21 cellular contexts compared by ENCODE assay signal in the genomic region with DNA sequence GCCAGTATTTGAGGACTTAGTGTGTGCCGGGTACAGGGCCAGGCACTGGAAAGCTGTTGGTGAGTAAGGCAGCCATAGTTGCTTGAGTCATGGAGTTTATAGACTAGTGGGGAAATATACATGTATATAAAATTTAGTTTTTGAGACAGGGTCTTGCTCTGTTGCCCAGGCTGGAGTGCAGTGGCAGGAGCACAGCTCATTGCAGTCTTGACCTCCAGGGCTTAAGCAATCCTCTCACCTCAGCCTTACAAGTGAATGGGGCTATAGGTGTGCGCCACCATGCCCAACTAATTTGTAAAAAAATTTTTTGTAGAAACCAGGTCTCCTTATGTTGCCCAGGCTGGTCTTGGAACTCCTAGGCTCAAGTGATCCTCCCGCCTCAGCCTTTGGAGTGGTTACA. TPM values are rescaled to one million over a fixed set of nuclear protein-coding genes. Genes with fewer than 3 reads are reported as not detected.
DNase-seq lines count a peak whose midpoint lies in the region; ATAC-seq and TF ChIP-seq lines count a peak whose summit lies in the region.
"Had no signal": no experiment of that assay in that cellular context is flagged by ENCODE, and none has a peak within 500 bp of the region (broad histone marks: within the 10 kb centered on the region; RNA-seq: fewer than 3 reads in every experiment).

No MANE protein-coding gene starts in this region.

- no peaks in the 10 kb centered on the region for H3K9me3 ChIP-seq in Loucy (ENCODE audit: insufficient read depth, low read depth, low read length)
- no peaks in the 10 kb centered on the region for H3K9me3 ChIP-seq in hepatocyte (ENCODE audit: low read depth)
- no peaks in the 10 kb centered on the region for H3K9me3 ChIP-seq in upper lobe of left lung
- H3K9me3 ChIP-seq: MG63 had no signal

- H3K79me2 ChIP-seq in Loucy (ENCODE audit: insufficient read depth, low read length) (peaks cover 66% of the 10 kb centered on the region), hepatocyte (peaks cover 36% of the 10 kb centered on the region)

- TF ChIP-seq EP300 in upper lobe of left lung (IDR thresholded peaks at IDR 0.05), result no peak

- H3K4me1 ChIP-seq in Loucy (ENCODE audit: insufficient read depth, low read length, poor library complexity, severe bottlenecking) (peaks cover 64% of the 10 kb centered on the region), hepatocyte (ENCODE audit: insufficient read depth) (peaks cover 5% of the 10 kb centered on the region), upper lobe of left lung (peaks cover 8 to 48% (median 20%) of the 10 kb centered on the region in 4 donors)

- H3K4me3 ChIP-seq in Loucy (ENCODE audit: low read length, poor library complexity, severe bottlenecking), result peak overlapping the region; percentile 97
- H3K4me3 ChIP-seq in hepatocyte, result no peak overlapping the region
- H3K4me3 ChIP-seq in upper lobe of left lung, result no peak overlapping the region
- H3K4me3 ChIP-seq: MG63 had no signal

- H3K27ac ChIP-seq in hepatocyte (no peak overlapping the region), upper lobe of left lung (peak overlapping the region in 3 of 4 donors; percentile 13 to 91 (median 14))
- H3K27ac ChIP-seq: C4-2B had no signal

- peaks cover 43% of the 10 kb centered on the region for H3K4me1 Mint-ChIP-seq in activated naive CD8-positive, alpha-beta T cell (ENCODE audit: low read depth)
- peaks cover 33% of the 10 kb centered on the region for H3K4me1 Mint-ChIP-seq in activated naive CD8-positive, alpha-beta T cell treated with anti-CD3 and anti-CD28 coated beads for 36 hours
- H3K4me1 Mint-ChIP-seq in natural killer cell treated with Interleukin-12 subunit alpha and Interleukin-12 subunit beta and Interleukin-15 and Interleukin-18, amount 100 ng/mL, for 72 hours (ENCODE audit: low read depth in 2 of 2), result peaks cover 39 to 42% of the 10 kb centered on the region in 2 donors

- peaks cover 9% of the 10 kb centered on the region for H3F3A ChIP-seq in Loucy (ENCODE audit: low read depth)

- 100% methylated on average over 3 of the region's 3 CpGs for WGBS in hepatocyte (ENCODE audit: low lambda C conversion rate, missing lambda C conversion rate)
- WGBS in upper lobe of left lung, 2 donors, result 91 to 93% methylated on average over 3 of the region's 3 CpGs

- H3K27me3 ChIP-seq in Loucy (ENCODE audit: insufficient read depth, low read length, poor library complexity, severe bottlenecking), result no peaks in the 10 kb centered on the region
- no peaks in the 10 kb centered on the region for H3K27me3 ChIP-seq in hepatocyte
- H3K27me3 ChIP-seq in upper lobe of left lung, result no peaks in the 10 kb centered on the region
- H3K27me3 ChIP-seq: MG63 had no signal

- H3K9me2 ChIP-seq in Loucy (replicated peaks; ENCODE audit: low read depth, low read length) (no peaks in the 10 kb centered on the region), hepatocyte (replicated peaks; ENCODE audit: insufficient read depth) (no peaks in the 10 kb centered on the region)

- H3K36me3 Mint-ChIP-seq in activated naive CD8-positive, alpha-beta T cell, result no peaks in the 10 kb centered on the region
- H3K36me3 Mint-ChIP-seq in activated naive CD8-positive, alpha-beta T cell treated with anti-CD3 and anti-CD28 coated beads for 36 hours, result peaks cover 24% of the 10 kb centered on the region
- H3K36me3 Mint-ChIP-seq in natural killer cell treated with Interleukin-12 subunit alpha and Interleukin-12 subunit beta and Interleukin-15 and Interleukin-18, amount 100 ng/mL, for 72 hours, result peaks cover 7% of the 10 kb centered on the region

- no peaks in the 10 kb centered on the region for H3K9me3 Mint-ChIP-seq in activated naive CD8-positive, alpha-beta T cell (ENCODE audit: low read depth)
- peaks cover 6% of the 10 kb centered on the region for H3K9me3 Mint-ChIP-seq in activated naive CD8-positive, alpha-beta T cell treated with anti-CD3 and anti-CD28 coated beads for 36 hours
- no peaks in the 10 kb centered on the region for H3K9me3 Mint-ChIP-seq in natural killer cell treated with Interleukin-12 subunit alpha and Interleukin-12 subunit beta and Interleukin-15 and Interleukin-18, amount 100 ng/mL, for 72 hours
- H3K9me3 Mint-ChIP-seq: IgD-negative memory B cell had no signal

- H4K20me1 ChIP-seq in Loucy (ENCODE audit: insufficient read depth, low read length, poor library complexity, severe bottlenecking), result peaks cover 39% of the 10 kb centered on the region
- no peaks in the 10 kb centered on the region for H4K20me1 ChIP-seq in hepatocyte (ENCODE audit: insufficient read depth, poor library complexity, severe bottlenecking)

- H3K4me3 Mint-ChIP-seq in activated naive CD8-positive, alpha-beta T cell, result peak overlapping the region; percentile 54
- H3K4me3 Mint-ChIP-seq in activated naive CD8-positive, alpha-beta T cell treated with anti-CD3 and anti-CD28 coated beads for 36 hours, result no peak overlapping the region
- H3K4me3 Mint-ChIP-seq in natural killer cell treated with Interleukin-12 subunit alpha and Interleukin-12 subunit beta and Interleukin-15 and Interleukin-18, amount 100 ng/mL, for 72 hours, result no peak overlapping the region

- ATAC-seq in upper lobe of left lung (ENCODE audit: low FRiP score in 2 of 2), result no peak
- no peak for ATAC-seq in natural killer cell treated with Interleukin-12 subunit alpha and Interleukin-12 subunit beta and Interleukin-15 and Interleukin-18, amount 100 ng/mL, for 72 hours
- ATAC-seq: Right ventricle myocardium inferior had no signal

- TF ChIP-seq CTCF in Loucy (conservative IDR thresholded peaks at IDR 0.05; ENCODE audit: low read length) (no peak), hepatocyte (IDR thresholded peaks at IDR 0.05; ENCODE audit: poor library complexity) (no peak), upper lobe of left lung (IDR thresholded peaks at IDR 0.05) (no peak)

- H3K36me3 ChIP-seq in Loucy (ENCODE audit: insufficient read depth, low read length) (peaks cover 20% of the 10 kb centered on the region; the same call in 1 of the 2 replicates), hepatocyte (replicated peaks; ENCODE audit: insufficient read depth, low read depth) (no peaks in the 10 kb centered on the region), upper lobe of left lung (peaks cover 6 to 25% (median 13%) of the 10 kb centered on the region in 4 donors)
- H3K36me3 ChIP-seq: MG63 had no signal

- no peak overlapping the region for H3K27ac Mint-ChIP-seq in activated naive CD8-positive, alpha-beta T cell
- no peak overlapping the region for H3K27ac Mint-ChIP-seq in activated naive CD8-positive, alpha-beta T cell treated with anti-CD3 and anti-CD28 coated beads for 36 hours
- H3K27ac Mint-ChIP-seq in natural killer cell treated with Interleukin-12 subunit alpha and Interleukin-12 subunit beta and Interleukin-15 and Interleukin-18, amount 100 ng/mL, for 72 hours, result peak overlapping the region in 1 of 2 donors; percentile 56

- no peak for DNase-seq in activated naive CD8-positive, alpha-beta T cell treated with anti-CD3 and anti-CD28 coated beads for 36 hours
- DNase-seq in hepatocyte (ENCODE audit: low spot score) (no peak), upper lobe of left lung (no peak), NCI-H1105 treated with DMSO at 0.1 percent for 48 hours (lab: John Stamatoyannopoulos, UW) (no peak)
- no peak for DNase-seq in natural killer cell treated with Interleukin-12 subunit alpha and Interleukin-12 subunit beta and Interleukin-15 and Interleukin-18, amount 100 ng/mL, for 72 hours (ENCODE audit: low spot score)
- DNase-seq: DMS79; Karpas-422; MG63; NCI-H1092 treated with DMSO at 0.1 percent for 48 hours; NCI-H2081; NCI-H2171 treated with DMSO at 0.1 percent for 48 hours; NCI-H446; NCI-H526 treated with DMSO at 0.1 percent for 48 hours; NK-92 treated with Interleukin-12 subunit alpha and Interleukin-12 subunit beta, amount 100 ng/mL, for 24 hours had no signal

- peak overlapping the region; percentile 73 for H3K9ac ChIP-seq in Loucy (ENCODE audit: low read depth, low read length, poor library complexity, severe bottlenecking)

- H3K27me3 Mint-ChIP-seq in activated naive CD8-positive, alpha-beta T cell, result no peaks in the 10 kb centered on the region
- no peaks in the 10 kb centered on the region for H3K27me3 Mint-ChIP-seq in activated naive CD8-positive, alpha-beta T cell treated with anti-CD3 and anti-CD28 coated beads for 36 hours
- H3K27me3 Mint-ChIP-seq in natural killer cell treated with Interleukin-12 subunit alpha and Interleukin-12 subunit beta and Interleukin-15 and Interleukin-18, amount 100 ng/mL, for 72 hours, result no peaks in the 10 kb centered on the region
- H3K27me3 Mint-ChIP-seq: IgD-negative memory B cell had no signal

- TF ChIP-seq POLR2A in upper lobe of left lung (IDR thresholded peaks at IDR 0.05), result no peak

- H2AFZ ChIP-seq in Loucy (ENCODE audit: low read length) (no peak overlapping the region), hepatocyte (no peak overlapping the region)

- H3K4me2 ChIP-seq in Loucy (ENCODE audit: low read depth, low read length, poor library complexity, severe bottlenecking) (peak overlapping the region; percentile 87), hepatocyte (peak overlapping the region; percentile 99)

RNA-seq across cellular contexts. Expression of gene PDP2, which starts 2.4 kb away (rescaled TPM):
- 10 to 100 TPM; 25.5 to 25.9 TPM for total RNA-seq in activated naive CD8-positive, alpha-beta T cell treated with anti-CD3 and anti-CD28 coated beads for 36 hours
- total RNA-seq in hepatocyte (9.7 and 17.7 TPM in 2 replicates), upper lobe of left lung (10 to 100 TPM; 12.3 to 24.6 (median 17.4) TPM)
- polyA plus RNA-seq in hepatocyte, result 3.5 and 5.2 TPM in 2 replicates
- 10 to 100 TPM; 28.0 to 35.0 TPM for total RNA-seq in natural killer cell treated with Interleukin-12 subunit alpha and Interleukin-12 subunit beta and Interleukin-15 and Interleukin-18, amount 100 ng/mL, for 72 hours

RNA-seq across cellular contexts. Expression of gene CDH16, which starts 36.0 kb away (rescaled TPM):
- not detected for total RNA-seq in activated naive CD8-positive, alpha-beta T cell treated with anti-CD3 and anti-CD28 coated beads for 36 hours
- 2.9 and 3.2 TPM in 2 replicates for total RNA-seq in hepatocyte
- polyA plus RNA-seq in hepatocyte, result 2.2 and 4.4 TPM in 2 replicates
- total RNA-seq in upper lobe of left lung, result 1 to 10 TPM in 2 of 6 donors, under 1 TPM in 1, not detected in 3; 0.40 to 1.8 (median 1.7) TPM
- total RNA-seq in natural killer cell treated with Interleukin-12 subunit alpha and Interleukin-12 subunit beta and Interleukin-15 and Interleukin-18, amount 100 ng/mL, for 72 hours, result not detected
- total RNA-seq: H4, HT-29 had no signal
- polyA plus RNA-seq: IgD-negative memory B cell had no signal

RNA-seq across cellular contexts. Expression of gene CA7, which starts 38.5 kb away (rescaled TPM):
- not detected for total RNA-seq in activated naive CD8-positive, alpha-beta T cell treated with anti-CD3 and anti-CD28 coated beads for 36 hours
- total RNA-seq in hepatocyte (2.5 and 3.3 TPM in 2 replicates), upper lobe of left lung (not detected)
- polyA plus RNA-seq in hepatocyte, result 0.25 and 3.3 TPM in 2 replicates
- not detected for total RNA-seq in natural killer cell treated with Interleukin-12 subunit alpha and Interleukin-12 subunit beta and Interleukin-15 and Interleukin-18, amount 100 ng/mL, for 72 hours
- total RNA-seq: H4, HT-29, Right ventricle myocardium inferior had no signal
- polyA plus RNA-seq: IgD-negative memory B cell had no signal

RNA-seq across cellular contexts. Expression of gene RRAD, which starts 42.6 kb away (rescaled TPM):
- under 1 TPM; 0.20 to 0.33 TPM for total RNA-seq in activated naive CD8-positive, alpha-beta T cell treated with anti-CD3 and anti-CD28 coated beads for 36 hours
- total RNA-seq in hepatocyte (8.2 and 8.8 TPM in 2 replicates), upper lobe of left lung (10 to 100 TPM; 13.8 to 50.3 (median 47.0) TPM)
- 16.3 and 27.6 TPM in 2 replicates for polyA plus RNA-seq in hepatocyte
- 10 to 100 TPM in 1 of 2 donors, 1 to 10 TPM in 1; 2.3 to 12.8 TPM for total RNA-seq in natural killer cell treated with Interleukin-12 subunit alpha and Interleukin-12 subunit beta and Interleukin-15 and Interleukin-18, amount 100 ng/mL, for 72 hours
- total RNA-seq: H4 had no signal
- polyA plus RNA-seq: IgD-negative memory B cell had no signal

RNA-seq across cellular contexts. Expression of gene CIAO2B, which starts 51.5 kb away (rescaled TPM):
- total RNA-seq in activated naive CD8-positive, alpha-beta T cell treated with anti-CD3 and anti-CD28 coated beads for 36 hours, result 100 to 1,000 TPM; 152 to 153 TPM
- 106 and 131 TPM in 2 replicates for total RNA-seq in hepatocyte
- polyA plus RNA-seq in hepatocyte, result 147 and 154 TPM in 2 replicates
- total RNA-seq in upper lobe of left lung, result 100 to 1,000 TPM in 1 of 6 donors, 10 to 100 TPM in 5; 59.6 to 131 (median 73.2) TPM
- 100 to 1,000 TPM; 147 to 153 TPM for total RNA-seq in natural killer cell treated with Interleukin-12 subunit alpha and Interleukin-12 subunit beta and Interleukin-15 and Interleukin-18, amount 100 ng/mL, for 72 hours
